In the genomic region with DNA sequence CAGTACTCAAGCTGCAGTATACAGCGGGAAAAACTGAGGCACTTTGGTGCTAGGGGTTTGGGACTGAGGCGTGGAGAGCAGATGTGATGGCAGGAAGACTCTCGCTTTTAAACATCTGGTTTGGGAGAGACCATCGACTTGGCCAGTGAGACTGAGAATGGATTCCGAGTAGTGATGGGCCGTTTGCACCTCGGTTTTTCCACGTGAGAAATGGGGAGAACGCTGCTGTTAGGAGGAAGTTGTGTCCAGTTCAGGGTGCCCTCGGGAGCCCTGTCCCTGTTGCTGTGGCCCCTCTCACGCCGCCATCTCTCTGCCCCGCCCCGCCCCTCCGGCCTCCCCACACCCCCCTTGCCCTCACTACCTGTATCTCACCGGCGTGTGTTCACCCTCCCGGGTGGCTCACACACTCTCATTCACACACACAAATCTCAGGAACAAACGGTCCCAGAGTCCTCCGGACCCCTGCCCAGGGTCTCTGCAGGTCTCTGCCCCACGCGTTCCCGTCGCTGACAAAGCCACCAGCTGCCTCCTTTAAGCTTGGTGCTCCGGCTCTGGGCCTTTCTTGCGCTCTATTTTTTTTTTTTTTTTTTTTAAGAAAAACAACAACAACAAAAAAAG, we compare ENCODE assay signal across 1 cellular context.
TF ChIP-seq lines count a peak whose summit lies in the region.

No MANE protein-coding gene starts in this region.

TF ChIP-seq in HEK293, 187 proteins besides CTCF, POLR2A, EP300 and RAD21 (continued from another document):
- TF ChIP-seq ZNF280C (tag by site-specific recombination; IDR thresholded peaks at IDR 0.05) = no peak
- no peak for TF ChIP-seq KLF8 (tag by site-specific recombination; IDR thresholded peaks at IDR 0.05)
- TF ChIP-seq ZNF362 (tag by site-specific recombination; IDR thresholded peaks at IDR 0.05) = peak; percentile 56; the same call in 1 of the 2 replicates
- no peak for TF ChIP-seq ZSCAN5A (tag by site-specific recombination; IDR thresholded peaks at IDR 0.05)
- peak; percentile 62; the same call in 1 of the 2 replicates for TF ChIP-seq ZNF146 (tag by site-specific recombination; IDR thresholded peaks at IDR 0.05)
- TF ChIP-seq GLIS1 (tag by site-specific recombination; IDR thresholded peaks at IDR 0.05) = no peak
